In the genomic region with DNA sequence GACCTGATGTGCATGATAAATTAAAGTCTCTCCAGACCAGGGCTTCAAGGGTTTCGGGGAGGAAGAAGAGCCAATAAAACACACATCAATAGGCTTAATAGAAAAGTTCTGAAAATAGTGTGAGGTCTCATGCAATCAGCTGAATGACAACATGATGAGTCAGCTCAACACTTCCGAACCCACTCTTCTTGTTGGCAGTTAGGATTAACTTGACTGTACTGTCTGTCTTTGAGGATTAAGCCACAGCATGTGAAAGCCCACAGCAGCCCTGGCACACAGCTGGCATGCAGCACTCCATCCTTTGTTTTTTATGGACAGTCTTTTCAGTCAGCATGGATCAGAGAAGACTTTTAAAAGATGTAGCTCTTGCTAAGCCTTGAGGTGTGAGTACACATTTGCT, we compare ENCODE assay signal across 17 cellular contexts.
A peak's percentile ranks its signal among the peaks of the same experiment; 100 is the strongest.
DNase-seq lines count a peak whose midpoint lies in the region; ATAC-seq, FAIRE-seq and TF ChIP-seq lines count a peak whose summit lies in the region.
"Had no signal": no experiment of that assay in that cellular context is flagged by ENCODE, and none has a peak within 500 bp of the region (broad histone marks: within the 10 kb centered on the region; RNA-seq: fewer than 3 reads in every experiment).

No MANE protein-coding gene starts in this region.

- no TSS peak for BruUV-seq in MCF 10A (replicated peaks; lab: Mats Ljungman, UMichigan)

- no peak for TF ChIP-seq CTCF in MCF 10A (IDR thresholded peaks at IDR 0.05; ENCODE audit: unreplicated experiment)
- no peak for TF ChIP-seq CTCF in breast epithelium (IDR thresholded peaks at IDR 0.05)
- no peak for TF ChIP-seq CTCF in HFFc6 (IDR thresholded peaks at IDR 0.05)

- no peak for TF ChIP-seq POLR2A in breast epithelium (IDR thresholded peaks at IDR 0.05)

- no peaks in the 10 kb centered on the region for H3K4me1 ChIP-seq in breast epithelium
- H3K4me1 ChIP-seq: lower lobe of right lung, uterus had no signal

- no peak overlapping the region for H3K4me3 ChIP-seq in breast epithelium
- H3K4me3 ChIP-seq: lower lobe of right lung, uterus had no signal

- H3K4me3 Mint-ChIP-seq in MCF 10A (ENCODE audit: unreplicated experiment) (no peak overlapping the region), HFFc6 (no peak overlapping the region)
- H3K4me3 Mint-ChIP-seq: CD4-positive, alpha-beta memory T cell; nephron progenitor cell; T-helper 17 cell had no signal

- H3K9me3 Mint-ChIP-seq in MCF 10A (ENCODE audit: unreplicated experiment) (peaks cover 8% of the 10 kb centered on the region), HFFc6 (peaks cover 28% of the 10 kb centered on the region)
- H3K9me3 Mint-ChIP-seq: nephron progenitor cell had no signal

- H3K4me1 Mint-ChIP-seq in MCF 10A (ENCODE audit: insufficient read depth, unreplicated experiment) (peaks cover 11% of the 10 kb centered on the region), HFFc6 (ENCODE audit: low read depth) (no peaks in the 10 kb centered on the region)
- H3K4me1 Mint-ChIP-seq: CD4-positive, alpha-beta memory T cell; T-helper 17 cell had no signal

- intact Hi-C loops in MCF 10A (cut with micrococcal nuclease), result no loop called here
- intact Hi-C loops in breast epithelium (cut with DNase I; ENCODE audit: low total_unique reads), result no loop called here

- no peak overlapping the region for H3K27ac ChIP-seq in breast epithelium
- H3K27ac ChIP-seq: lower lobe of right lung, uterus had no signal

- peaks cover 9% of the 10 kb centered on the region for H3K27me3 Mint-ChIP-seq in MCF 10A (ENCODE audit: insufficient read depth, unreplicated experiment)
- H3K27me3 Mint-ChIP-seq in HFFc6 (ENCODE audit: insufficient read depth), result no peaks in the 10 kb centered on the region
- H3K27me3 Mint-ChIP-seq: CD4-positive, alpha-beta memory T cell; T-helper 17 cell had no signal

- H3K36me3 ChIP-seq in breast epithelium, result no peaks in the 10 kb centered on the region
- H3K36me3 ChIP-seq: lower lobe of right lung, uterus had no signal

- no peaks in the 10 kb centered on the region for H3K36me3 Mint-ChIP-seq in MCF 10A (ENCODE audit: insufficient read depth, unreplicated experiment)
- no peaks in the 10 kb centered on the region for H3K36me3 Mint-ChIP-seq in HFFc6 (ENCODE audit: low read depth)
- H3K36me3 Mint-ChIP-seq: CD4-positive, alpha-beta memory T cell had no signal

- CTCF ChIA-PET in MCF 10A (lab: Yijun Ruan, JAX), result no interaction called here

- no peaks in the 10 kb centered on the region for H3K27me3 ChIP-seq in breast epithelium
- H3K27me3 ChIP-seq: uterus had no signal

- DNase-seq in MCF 10A (ENCODE audit: unreplicated experiment) (peak; percentile 57), breast epithelium (ENCODE audit: low spot score in 2 of 2) (no peak), RPMI7951 (ENCODE audit: low read depth) (peak; percentile 94), iPS-NIHi7 (ENCODE audit: extremely low spot score) (peak; percentile 14), urothelium cell line (ENCODE audit: low spot score) (peak; percentile 49), hypothalamus (lab: John Stamatoyannopoulos, UW) (no peak), HFFc6 (no peak)
- DNase-seq: activated effector memory CD4-positive, alpha-beta T cell treated with anti-CD3 and anti-CD28 coated beads, Interleukin-2, amount 50 U/mL, for 16 hours; anterior cingulate cortex; CD4-positive, alpha-beta memory T cell; lower lobe of right lung; nephron progenitor cell; T-helper 17 cell; uterus had no signal

- FAIRE-seq in urothelium cell line (lab: Jason Lieb, UNC), result no peak
- FAIRE-seq: frontal cortex had no signal

- H3K27ac Mint-ChIP-seq in MCF 10A (ENCODE audit: low read depth, unreplicated experiment), result no peak overlapping the region
- H3K27ac Mint-ChIP-seq in HFFc6, result no peak overlapping the region
- H3K27ac Mint-ChIP-seq: CD4-positive, alpha-beta memory T cell; nephron progenitor cell; T-helper 17 cell had no signal

- no peaks in the 10 kb centered on the region for H3K9me3 ChIP-seq in breast epithelium
- H3K9me3 ChIP-seq: lower lobe of right lung, uterus had no signal

- no peak for ATAC-seq in HG03439 (IDR thresholded peaks at IDR 0.05; ENCODE audit: unreplicated experiment)
- ATAC-seq: activated CD4-positive, CD25-positive, alpha-beta regulatory T cell treated with anti-CD3 and anti-CD28 coated beads, Interleukin-2, amount 50 U/mL, for 24 hours; lower lobe of right lung; T-helper 17 cell had no signal

- POLR2A ChIA-PET in MCF 10A (lab: Yijun Ruan, JAX), result no interaction called here

Comparison
In these comparisons a context has a peak if more than half of its experiments do, and no peak if none do; other contexts are left out.
1. DNase-seq: peak in MCF 10A (single experiment), RPMI7951 (single experiment), iPS-NIHi7 (single experiment) and urothelium cell line (single experiment); none in breast epithelium (0 of 2), hypothalamus (0 of 51) and HFFc6 (single experiment).